1 cellular context compared by ENCODE assay signal in genomic region chr9:97598461-97599288, GRCh38.
A peak's percentile ranks its signal among the peaks of the same experiment; 100 is the strongest.
TF ChIP-seq lines count a peak whose summit lies in the region.

No MANE protein-coding gene starts in this region.

TF ChIP-seq in HepG2, 621 proteins besides CTCF, POLR2A, EP300 and RAD21 (continued from another document):
- TF ChIP-seq ZNF747 (CRISPR knock-in tag; IDR thresholded peaks at IDR 0.05; ENCODE audit: borderline replicate concordance) = no peak
- no peak for TF ChIP-seq STAT5B (CRISPR knock-in tag; IDR thresholded peaks at IDR 0.05)
- TF ChIP-seq ZNF879 (CRISPR knock-in tag; IDR thresholded peaks at IDR 0.05) = no peak
- TF ChIP-seq HMG20B (CRISPR knock-in tag; conservative IDR thresholded peaks at IDR 0.05) = no peak
- TF ChIP-seq ZSCAN5A (CRISPR knock-in tag; IDR thresholded peaks at IDR 0.05; ENCODE audit: borderline replicate concordance) = no peak
- TF ChIP-seq, protein P1, sequence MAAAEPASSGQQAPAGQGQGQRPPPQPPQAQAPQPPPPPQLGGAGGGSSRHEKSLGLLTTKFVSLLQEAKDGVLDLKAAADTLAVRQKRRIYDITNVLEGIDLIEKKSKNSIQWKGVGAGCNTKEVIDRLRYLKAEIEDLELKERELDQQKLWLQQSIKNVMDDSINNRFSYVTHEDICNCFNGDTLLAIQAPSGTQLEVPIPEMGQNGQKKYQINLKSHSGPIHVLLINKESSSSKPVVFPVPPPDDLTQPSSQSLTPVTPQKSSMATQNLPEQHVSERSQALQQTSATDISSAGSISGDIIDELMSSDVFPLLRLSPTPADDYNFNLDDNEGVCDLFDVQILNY (CRISPR knock-in tag; conservative IDR thresholded peaks at IDR 0.05) = no peak
- TF ChIP-seq TARDBP (CRISPR knock-in tag; IDR thresholded peaks at IDR 0.05) = no peak
- TF ChIP-seq ZBTB38 (CRISPR knock-in tag; IDR thresholded peaks at IDR 0.05) = no peak
- TF ChIP-seq KDM2A (CRISPR knock-in tag; IDR thresholded peaks at IDR 0.05; ENCODE audit: borderline replicate concordance, low read depth) = 0 out of 2 replicates have a peak, but pooled peaks have one; percentile 25
- no peak for TF ChIP-seq FOXA3 (CRISPR knock-in tag; IDR thresholded peaks at IDR 0.05)
- TF ChIP-seq, protein P2, sequence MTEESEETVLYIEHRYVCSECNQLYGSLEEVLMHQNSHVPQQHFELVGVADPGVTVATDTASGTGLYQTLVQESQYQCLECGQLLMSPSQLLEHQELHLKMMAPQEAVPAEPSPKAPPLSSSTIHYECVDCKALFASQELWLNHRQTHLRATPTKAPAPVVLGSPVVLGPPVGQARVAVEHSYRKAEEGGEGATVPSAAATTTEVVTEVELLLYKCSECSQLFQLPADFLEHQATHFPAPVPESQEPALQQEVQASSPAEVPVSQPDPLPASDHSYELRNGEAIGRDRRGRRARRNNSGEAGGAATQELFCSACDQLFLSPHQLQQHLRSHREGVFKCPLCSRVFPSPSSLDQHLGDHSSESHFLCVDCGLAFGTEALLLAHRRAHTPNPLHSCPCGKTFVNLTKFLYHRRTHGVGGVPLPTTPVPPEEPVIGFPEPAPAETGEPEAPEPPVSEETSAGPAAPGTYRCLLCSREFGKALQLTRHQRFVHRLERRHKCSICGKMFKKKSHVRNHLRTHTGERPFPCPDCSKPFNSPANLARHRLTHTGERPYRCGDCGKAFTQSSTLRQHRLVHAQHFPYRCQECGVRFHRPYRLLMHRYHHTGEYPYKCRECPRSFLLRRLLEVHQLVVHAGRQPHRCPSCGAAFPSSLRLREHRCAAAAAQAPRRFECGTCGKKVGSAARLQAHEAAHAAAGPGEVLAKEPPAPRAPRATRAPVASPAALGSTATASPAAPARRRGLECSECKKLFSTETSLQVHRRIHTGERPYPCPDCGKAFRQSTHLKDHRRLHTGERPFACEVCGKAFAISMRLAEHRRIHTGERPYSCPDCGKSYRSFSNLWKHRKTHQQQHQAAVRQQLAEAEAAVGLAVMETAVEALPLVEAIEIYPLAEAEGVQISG (CRISPR knock-in tag; IDR thresholded peaks at IDR 0.05) = 0 out of 2 replicates have a peak, but pooled peaks have one; percentile 16
- TF ChIP-seq ZNF678 (CRISPR knock-in tag; IDR thresholded peaks at IDR 0.05) = no peak
- 0 out of 2 replicates have a peak, but pooled peaks have one; percentile 41 for TF ChIP-seq FOXC1 (CRISPR knock-in tag; IDR thresholded peaks at IDR 0.05; ENCODE audit: borderline replicate concordance)
- TF ChIP-seq ZSCAN21 (CRISPR knock-in tag; IDR thresholded peaks at IDR 0.05; ENCODE audit: borderline replicate concordance) = no peak
- peak; percentile 73 for TF ChIP-seq STAG1 (CRISPR knock-in tag; IDR thresholded peaks at IDR 0.05)
- no peak for TF ChIP-seq FOXO4 (CRISPR knock-in tag; conservative IDR thresholded peaks at IDR 0.05)
- no peak for TF ChIP-seq RBM39 (IDR thresholded peaks at IDR 0.05; ENCODE audit: low read depth, low read length, poor library complexity, severe bottlenecking)
- TF ChIP-seq FOXK1 (CRISPR knock-in tag; IDR thresholded peaks at IDR 0.05; ENCODE audit: borderline replicate concordance, low read depth) = no peak
- TF ChIP-seq EHMT2 (IDR thresholded peaks at IDR 0.05; ENCODE audit: borderline replicate concordance, low read depth, low read length) = no peak
- TF ChIP-seq, protein P3, sequence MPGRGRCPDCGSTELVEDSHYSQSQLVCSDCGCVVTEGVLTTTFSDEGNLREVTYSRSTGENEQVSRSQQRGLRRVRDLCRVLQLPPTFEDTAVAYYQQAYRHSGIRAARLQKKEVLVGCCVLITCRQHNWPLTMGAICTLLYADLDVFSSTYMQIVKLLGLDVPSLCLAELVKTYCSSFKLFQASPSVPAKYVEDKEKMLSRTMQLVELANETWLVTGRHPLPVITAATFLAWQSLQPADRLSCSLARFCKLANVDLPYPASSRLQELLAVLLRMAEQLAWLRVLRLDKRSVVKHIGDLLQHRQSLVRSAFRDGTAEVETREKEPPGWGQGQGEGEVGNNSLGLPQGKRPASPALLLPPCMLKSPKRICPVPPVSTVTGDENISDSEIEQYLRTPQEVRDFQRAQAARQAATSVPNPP (CRISPR knock-in tag; IDR thresholded peaks at IDR 0.05) = no peak
- TF ChIP-seq MLLT10 (CRISPR knock-in tag; IDR thresholded peaks at IDR 0.05) = no peak
- TF ChIP-seq SP4 (CRISPR knock-in tag; IDR thresholded peaks at IDR 0.05) = peak; percentile 31; the same call in 1 of the 2 replicates
- 0 out of 2 replicates have a peak, but pooled peaks have one; percentile 25 for TF ChIP-seq SMAD3 (CRISPR knock-in tag; IDR thresholded peaks at IDR 0.05)
- peak; percentile 19; the same call in 1 of the 2 replicates for TF ChIP-seq RXRB (CRISPR knock-in tag; IDR thresholded peaks at IDR 0.05; ENCODE audit: borderline replicate concordance)
- TF ChIP-seq NFATC3 (CRISPR knock-in tag; IDR thresholded peaks at IDR 0.05) = no peak
- 0 out of 2 replicates have a peak, but pooled peaks have one; percentile 70 for TF ChIP-seq SSRP1 (CRISPR knock-in tag; IDR thresholded peaks at IDR 0.05)
- no peak for TF ChIP-seq CEBPB (IDR thresholded peaks at IDR 0.05; ENCODE audit: borderline replicate concordance, low read depth, low read length)
- TF ChIP-seq MBNL3 (CRISPR knock-in tag; conservative IDR thresholded peaks at IDR 0.05) = no peak
- TF ChIP-seq KDM4B (CRISPR knock-in tag; IDR thresholded peaks at IDR 0.05) = 0 out of 2 replicates have a peak, but pooled peaks have one; percentile 47
